Comparison of ENCODE assay signal across 13 cellular contexts in genomic region chr18:54742654-54743053, GRCh38.
DNase-seq lines count a peak whose midpoint lies in the region; ATAC-seq and TF ChIP-seq lines count a peak whose summit lies in the region.
"Had no signal": no experiment of that assay in that cellular context is flagged by ENCODE, and none has a peak within 500 bp of the region (broad histone marks: within the 10 kb centered on the region; RNA-seq: fewer than 3 reads in every experiment).

No MANE protein-coding gene starts in this region.

- DNase-seq in C1 segment of cervical spinal cord (lab: John Stamatoyannopoulos, UW): peak in 9 of 14 donors; percentile 1 to 25 (median 10)
- DNase-seq in adrenal gland: peak in 6 of 7 donors; percentile 36 to 73 (median 52)
- DNase-seq in cardiac muscle cell (ENCODE audit: low read depth in 1 of 2, low spot score in 1 of 2): peak in 1 of 2 donors; percentile 99
- DNase-seq in putamen (ENCODE audit: low spot score): peak; percentile 2
- no peak for DNase-seq in GM19240 (ENCODE audit: insufficient read length, low spot score)
- DNase-seq in activated CD4-positive, CD25-positive, alpha-beta regulatory T cell treated with anti-CD3 and anti-CD28 coated beads, Interleukin-2, amount 50 U/mL, for 72 hours: no peak
- DNase-seq: activated effector memory CD4-positive, alpha-beta T cell treated with Interleukin-2 at 50 U/mL for 16 hours; Calu3; natural killer cell; NCI-H526 had no signal

- no peaks in the 10 kb centered on the region for H3K4me1 ChIP-seq in adrenal gland (replicated peaks in 1 of 2)
- H3K4me1 ChIP-seq in cardiac muscle cell (ENCODE audit: low read depth): no peaks in the 10 kb centered on the region

- no peak for TF ChIP-seq CTCF in adrenal gland (IDR thresholded peaks at IDR 0.05)
- peak; percentile 9 for TF ChIP-seq CTCF in cardiac muscle cell (IDR thresholded peaks at IDR 0.05; ENCODE audit: low read depth, low read length)

- H3K27me3 ChIP-seq in adrenal gland (no peaks in the 10 kb centered on the region), cardiac muscle cell (no peaks in the 10 kb centered on the region)
- H3K27me3 ChIP-seq: foreskin keratinocyte had no signal

- intact Hi-C loops in adrenal gland (cut with DNase I): no loop called here

- H3K36me3 ChIP-seq in adrenal gland (replicated peaks in 1 of 2) (no peaks in the 10 kb centered on the region), cardiac muscle cell (no peaks in the 10 kb centered on the region)

- H3K4me3 ChIP-seq in adrenal gland (no peak overlapping the region), cardiac muscle cell (no peak overlapping the region)

- ATAC-seq in GM19395 (IDR thresholded peaks at IDR 0.05; ENCODE audit: unreplicated experiment) (no peak), HG02798 (IDR thresholded peaks at IDR 0.05; ENCODE audit: poor library complexity, unreplicated experiment) (no peak)
- ATAC-seq: foreskin keratinocyte, natural killer cell had no signal

- no peak for TF ChIP-seq POLR2A in adrenal gland (IDR thresholded peaks at IDR 0.05)

- H3K9me3 ChIP-seq in adrenal gland (replicated peaks in 1 of 3) (no peaks in the 10 kb centered on the region), cardiac muscle cell (ENCODE audit: low read depth) (no peaks in the 10 kb centered on the region)

- no peak overlapping the region for H3K27ac ChIP-seq in adrenal gland
- no peak overlapping the region for H3K27ac ChIP-seq in cardiac muscle cell
- H3K27ac ChIP-seq: foreskin keratinocyte had no signal

Comparison
In these comparisons a context has a peak if more than half of its experiments do, and no peak if none do; other contexts are left out.
1. DNase-seq: peak in C1 segment of cervical spinal cord (9 of 14), adrenal gland (6 of 7) and putamen (single experiment); none in GM19240 (single experiment) and activated CD4-positive, CD25-positive, alpha-beta regulatory T cell treated with anti-CD3 and anti-CD28 coated beads, Interleukin-2, amount 50 U/mL, for 72 hours (single experiment).